Comparison of ENCODE assay signal across 8 cellular contexts in genomic region chr7:100373870-100374598, GRCh38. TPM values are rescaled to one million over a fixed set of nuclear protein-coding genes. Genes with fewer than 3 reads are reported as not detected.
DNase-seq lines count a peak whose midpoint lies in the region; ATAC-seq and TF ChIP-seq lines count a peak whose summit lies in the region.
"Not testable (repeated sequence)": the region's sequence is repeated elsewhere in the genome, so short reads cannot be mapped to it uniquely, and the experiment has no call there.

No MANE protein-coding gene starts in this region.

- not testable (repeated sequence) for H3K79me2 ChIP-seq in PC-3 (ENCODE audit: low read length)

- H3K9me3 Mint-ChIP-seq in stimulated activated memory B cell treated with anti-CD40 and anti-IgM and Interleukin-4, amounts not matched to agents 10 μg/mL and 1 μg/mL and 100 μg/mL, for 72 hours: not testable (repeated sequence)

- not testable (repeated sequence) for H3K9me2 ChIP-seq in PC-3 (replicated peaks; ENCODE audit: low read length)

- BruUV-seq in PC-3 (replicated peaks; lab: Mats Ljungman, UMichigan): not testable (repeated sequence)

- H3K9me3 ChIP-seq in BLaER1 treated with 17β-estradiol and CSF1 and Interleukin-3, amounts not matched to agents 10 nM and 100 nM (replicated peaks in 1 of 11); PC-3 (ENCODE audit: low read length); adipocyte (ENCODE audit: control insufficient read depth, low read length); lower lobe of right lung: not testable (repeated sequence)

- H3K4me1 Mint-ChIP-seq in stimulated activated memory B cell treated with anti-CD40 and anti-IgM and Interleukin-4, amounts not matched to agents 10 μg/mL and 1 μg/mL and 100 μg/mL, for 72 hours: peaks cover 63% of the 10 kb centered on the region

- ATAC-seq in GM18502 (IDR thresholded peaks at IDR 0.05; ENCODE audit: poor library complexity, unreplicated experiment): peak; percentile 55
- ATAC-seq in PC-3; foreskin keratinocyte; lower lobe of right lung; stimulated activated memory B cell treated with anti-CD40 and anti-IgM and Interleukin-4, amounts not matched to agents 10 μg/mL and 1 μg/mL and 100 μg/mL, for 72 hours: not testable (repeated sequence)

- not testable (repeated sequence) for DNase-seq in PC-3; adipocyte (ENCODE audit: low read depth); foreskin keratinocyte
- DNase-seq in lower lobe of right lung: peak; percentile 31

- H3K4me3 Mint-ChIP-seq in stimulated activated memory B cell treated with anti-CD40 and anti-IgM and Interleukin-4, amounts not matched to agents 10 μg/mL and 1 μg/mL and 100 μg/mL, for 72 hours: peak overlapping the region; percentile 61

- peaks cover 0 to 47% (median 0%) of the 10 kb centered on the region in 11 experiments; a peak in 5 of 22 replicates for H3K36me3 ChIP-seq in BLaER1 treated with 17β-estradiol and CSF1 and Interleukin-3, amounts not matched to agents 10 nM and 100 nM
- not testable (repeated sequence) for H3K36me3 ChIP-seq in PC-3 (ENCODE audit: low read depth, low read length); adipocyte (ENCODE audit: control insufficient read depth, insufficient read depth, low read length, severe bottlenecking); lower lobe of right lung

- H4K20me1 ChIP-seq in BLaER1 treated with 17β-estradiol and CSF1 and Interleukin-3, amounts not matched to agents 10 nM and 100 nM; PC-3 (ENCODE audit: low read length): not testable (repeated sequence)

- H3K27me3 Mint-ChIP-seq in stimulated activated memory B cell treated with anti-CD40 and anti-IgM and Interleukin-4, amounts not matched to agents 10 μg/mL and 1 μg/mL and 100 μg/mL, for 72 hours: not testable (repeated sequence)

- TF ChIP-seq RAD21 in Ishikawa (IDR thresholded peaks at IDR 0.05; ENCODE audit: low read depth): peak; percentile 27; the same call in 1 of the 2 replicates

- H2AFZ ChIP-seq in PC-3 (ENCODE audit: low read length): not testable (repeated sequence)

- H3K9ac ChIP-seq in BLaER1 treated with 17β-estradiol and CSF1 and Interleukin-3, amounts not matched to agents 10 nM and 100 nM: peak overlapping the region in 10 of 11 experiments; percentile 65 to 87 (median 76); a peak in 17 of 22 replicates
- not testable (repeated sequence) for H3K9ac ChIP-seq in PC-3 (ENCODE audit: low read length); adipocyte (ENCODE audit: low read length)

- H3K27ac ChIP-seq in BLaER1 treated with 17β-estradiol and CSF1 and Interleukin-3, amounts not matched to agents 10 nM and 100 nM: peak overlapping the region; percentile 85 to 98 (median 92); a peak in 21 of 22 replicates
- not testable (repeated sequence) for H3K27ac ChIP-seq in PC-3 (ENCODE audit: low read length); foreskin keratinocyte
- H3K27ac ChIP-seq in lower lobe of right lung: peak overlapping the region; percentile 83

- not testable (repeated sequence) for H3K27me3 ChIP-seq in BLaER1 treated with 17β-estradiol and CSF1 and Interleukin-3, amounts not matched to agents 10 nM and 100 nM; PC-3 (ENCODE audit: low read length); adipocyte (replicated peaks; ENCODE audit: control insufficient read depth, insufficient read depth, low read length); foreskin keratinocyte; lower lobe of right lung (ENCODE audit: low read depth)

- TF ChIP-seq CTCF in PC-3 (conservative IDR thresholded peaks at IDR 0.05; ENCODE audit: low read depth, low read length): 0 out of 2 replicates have a peak, but pooled peaks have one; percentile 24
- TF ChIP-seq CTCF in foreskin keratinocyte (conservative IDR thresholded peaks at IDR 0.05): peak; percentile 32
- not testable (repeated sequence) for TF ChIP-seq CTCF in lower lobe of right lung (IDR thresholded peaks at IDR 0.05)

- H3K4me3 ChIP-seq in BLaER1 treated with 17β-estradiol and CSF1 and Interleukin-3, amounts not matched to agents 10 nM and 100 nM: peak overlapping the region in 4 of 10 experiments; percentile 57 to 72 (median 66); a peak in 8 of 20 replicates
- not testable (repeated sequence) for H3K4me3 ChIP-seq in PC-3 (ENCODE audit: low read length)
- H3K4me3 ChIP-seq in adipocyte (ENCODE audit: low read length): peak overlapping the region; percentile 50
- peak overlapping the region; percentile 43 for H3K4me3 ChIP-seq in lower lobe of right lung

- not testable (repeated sequence) for H3K36me3 Mint-ChIP-seq in stimulated activated memory B cell treated with anti-CD40 and anti-IgM and Interleukin-4, amounts not matched to agents 10 μg/mL and 1 μg/mL and 100 μg/mL, for 72 hours

- intact Hi-C loops in PC-3 (cut with micrococcal nuclease): loop anchor here (1.0 kb wide), 1 partner anchor 33 kb away; no protein-coding TSS in a partner anchor
- intact Hi-C loops in lower lobe of right lung (cut with DNase I): not testable (repeated sequence)

- peak overlapping the region; percentile 78 to 99 (median 96) for H3K4me2 ChIP-seq in BLaER1 treated with 17β-estradiol and CSF1 and Interleukin-3, amounts not matched to agents 10 nM and 100 nM
- H3K4me2 ChIP-seq in PC-3 (ENCODE audit: low read length): not testable (repeated sequence)

- peak overlapping the region; percentile 94 for H3K27ac Mint-ChIP-seq in stimulated activated memory B cell treated with anti-CD40 and anti-IgM and Interleukin-4, amounts not matched to agents 10 μg/mL and 1 μg/mL and 100 μg/mL, for 72 hours

- not testable (repeated sequence) for H3F3A ChIP-seq in PC-3 (ENCODE audit: low read length, unreplicated experiment)

- POLR2A ChIA-PET in PC-3 (lab: Charles Lee; ENCODE audit: unreplicated experiment): not testable (repeated sequence)

- TF ChIP-seq EP300 in Ishikawa (IDR thresholded peaks at IDR 0.05; ENCODE audit: borderline replicate concordance): not testable (repeated sequence)

- H3K4me1 ChIP-seq in BLaER1 treated with 17β-estradiol and CSF1 and Interleukin-3, amounts not matched to agents 10 nM and 100 nM: peaks cover 52 to 99% (median 74%) of the 10 kb centered on the region in 10 experiments
- H3K4me1 ChIP-seq in PC-3 (ENCODE audit: insufficient read depth, low read length); foreskin keratinocyte: not testable (repeated sequence)
- peaks cover 27% of the 10 kb centered on the region for H3K4me1 ChIP-seq in adipocyte (ENCODE audit: control insufficient read depth, insufficient read depth, low read length)
- H3K4me1 ChIP-seq in lower lobe of right lung: peaks cover 23% of the 10 kb centered on the region

- CTCF ChIA-PET in PC-3 (lab: Charles Lee): not testable (repeated sequence)

RNA-seq across cellular contexts. Expression of gene PILRA, which starts 0.7 kb away (rescaled TPM):
- total RNA-seq in PC-3 (2014; rRNA removed): 0.92 and 1.9 TPM in 2 replicates
- total RNA-seq in foreskin keratinocyte: 0.25 and 0.37 TPM in 2 replicates
- polyA plus RNA-seq in foreskin keratinocyte: 0.20 and 0.23 TPM in 2 replicates
- 48.7 TPM for total RNA-seq in lower lobe of right lung

RNA-seq across cellular contexts. Expression of gene PILRB, which starts 16.1 kb away (rescaled TPM):
- total RNA-seq in PC-3 (2014; rRNA removed) (71.6 and 74.1 TPM in 2 replicates), foreskin keratinocyte (16.5 and 16.8 TPM in 2 replicates), lower lobe of right lung (35.9 TPM)
- polyA plus RNA-seq in foreskin keratinocyte: 14.3 and 17.4 TPM in 2 replicates

RNA-seq across cellular contexts. Expression of gene ZCWPW1, which starts 54.5 kb away (rescaled TPM):
- 1.4 and 2.2 TPM in 2 replicates for total RNA-seq in PC-3 (2014; rRNA removed)
- total RNA-seq in foreskin keratinocyte: 1.3 and 1.6 TPM in 2 replicates
- polyA plus RNA-seq in foreskin keratinocyte: 1.3 and 1.4 TPM in 2 replicates
- total RNA-seq in lower lobe of right lung: 4.9 TPM

RNA-seq across cellular contexts. Expression of gene MEPCE, which starts 55.6 kb away (rescaled TPM):
- total RNA-seq in PC-3 (2014; rRNA removed) (35.1 and 36.0 TPM in 2 replicates), foreskin keratinocyte (27.6 and 34.1 TPM in 2 replicates), lower lobe of right lung (36.3 TPM)
- polyA plus RNA-seq in foreskin keratinocyte: 28.2 and 33.5 TPM in 2 replicates

Comparison
In these comparisons a context has a peak if more than half of its experiments do, and no peak if none do; other contexts are left out.
1. RNA of gene PILRA, which starts 0.7 kb away (total RNA-seq): 48.7 TPM in lower lobe of right lung (single experiment); 0.92 to 1.9 TPM in PC-3 and 0.25 to 0.37 TPM in foreskin keratinocyte; every median in the first group is over 10 times any median in the second.